2 cellular contexts compared by ENCODE assay signal in the genomic region with DNA sequence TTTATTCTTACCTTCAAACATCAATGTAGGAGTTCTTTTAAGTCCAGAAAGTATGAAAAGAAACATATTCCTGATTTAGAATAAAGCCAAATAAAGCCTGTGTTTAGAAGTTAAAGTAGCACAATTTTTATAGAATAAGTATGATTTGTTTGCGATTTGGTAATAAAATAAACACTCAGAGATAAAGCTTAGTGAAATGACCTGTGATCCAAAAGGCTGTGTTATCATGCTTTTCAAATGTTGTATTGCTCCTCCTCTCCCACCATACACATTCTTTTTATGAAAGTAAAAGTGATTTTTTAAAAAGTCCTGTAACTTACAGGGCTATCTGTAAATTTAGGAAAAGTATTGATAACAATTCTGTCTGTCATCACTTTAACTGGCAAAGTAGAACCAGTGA.
TF ChIP-seq lines count a peak whose summit lies in the region.

No MANE protein-coding gene starts in this region.

TF ChIP-seq in IMR-90, 13 proteins besides CTCF, POLR2A, EP300 and RAD21:
- TF ChIP-seq MXI1 (IDR thresholded peaks at IDR 0.05; ENCODE audit: borderline replicate concordance, low read depth, low read length): no peak
- TF ChIP-seq CHD1 (IDR thresholded peaks at IDR 0.05; ENCODE audit: low read depth, low read length): no peak
- no peak for TF ChIP-seq BHLHE40 (IDR thresholded peaks at IDR 0.05; ENCODE audit: low read depth, low read length)
- TF ChIP-seq, protein P1, sequence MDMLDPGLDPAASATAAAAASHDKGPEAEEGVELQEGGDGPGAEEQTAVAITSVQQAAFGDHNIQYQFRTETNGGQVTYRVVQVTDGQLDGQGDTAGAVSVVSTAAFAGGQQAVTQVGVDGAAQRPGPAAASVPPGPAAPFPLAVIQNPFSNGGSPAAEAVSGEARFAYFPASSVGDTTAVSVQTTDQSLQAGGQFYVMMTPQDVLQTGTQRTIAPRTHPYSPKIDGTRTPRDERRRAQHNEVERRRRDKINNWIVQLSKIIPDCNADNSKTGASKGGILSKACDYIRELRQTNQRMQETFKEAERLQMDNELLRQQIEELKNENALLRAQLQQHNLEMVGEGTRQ (IDR thresholded peaks at IDR 0.05; ENCODE audit: low read depth, low read length): no peak
- TF ChIP-seq FOS (IDR thresholded peaks at IDR 0.05; ENCODE audit: low read depth, low read length): no peak
- no peak for TF ChIP-seq NFE2L2 (IDR thresholded peaks at IDR 0.05; ENCODE audit: low read depth, low read length)
- no peak for TF ChIP-seq SMC3 (IDR thresholded peaks at IDR 0.05; ENCODE audit: low read depth, low read length)

TF ChIP-seq in H1, 55 proteins besides CTCF, POLR2A, EP300 and RAD21:
- TF ChIP-seq TAF7 (optimal IDR thresholded peaks at IDR 0.05; ENCODE audit: borderline replicate concordance, low read depth, low read length): no peak
- TF ChIP-seq CHD2 (IDR thresholded peaks at IDR 0.05; ENCODE audit: low read length): no peak
